Comparison of ENCODE assay signal across 1 cellular context in genomic region chr10:91162495-91163268, GRCh38.
A peak's percentile ranks its signal among the peaks of the same experiment; 100 is the strongest.
TF ChIP-seq lines count a peak whose summit lies in the region.

No MANE protein-coding gene starts in this region.

TF ChIP-seq in HEK293, 187 proteins besides CTCF, POLR2A, EP300 and RAD21 (continued from another document):
- no peak for TF ChIP-seq ZBTB11 (tag by site-specific recombination; conservative IDR thresholded peaks at IDR 0.05; ENCODE audit: low read depth)
- no peak for TF ChIP-seq ZNF223 (tag by site-specific recombination; IDR thresholded peaks at IDR 0.05)
- no peak for TF ChIP-seq ZNF157 (tag by site-specific recombination; IDR thresholded peaks at IDR 0.05)
- peak; percentile 42 for TF ChIP-seq ZBTB26 (tag by site-specific recombination; optimal IDR thresholded peaks at IDR 0.05)
- no peak for TF ChIP-seq GLIS1 (tag by site-specific recombination; IDR thresholded peaks at IDR 0.05)
- TF ChIP-seq PBX3 (CRISPR knock-in tag; IDR thresholded peaks at IDR 0.05) = 0 out of 2 replicates have a peak, but pooled peaks have one; percentile 4
- 0 out of 2 replicates have a peak, but pooled peaks have one; percentile 8 for TF ChIP-seq ZBTB6 (tag by site-specific recombination; IDR thresholded peaks at IDR 0.05)
- no peak for TF ChIP-seq ZNF548 (tag by site-specific recombination; IDR thresholded peaks at IDR 0.05)
- TF ChIP-seq ZNF521 (tag by site-specific recombination; IDR thresholded peaks at IDR 0.05) = no peak
- no peak for TF ChIP-seq ZNF514 (tag by site-specific recombination; IDR thresholded peaks at IDR 0.05)
- TF ChIP-seq ZNF16 (tag by site-specific recombination; IDR thresholded peaks at IDR 0.05; ENCODE audit: low read depth) = no peak
- TF ChIP-seq ZNF148 (tag by site-specific recombination; IDR thresholded peaks at IDR 0.05; ENCODE audit: borderline replicate concordance) = no peak
- peak; percentile 61 for TF ChIP-seq ZNF398 (tag by site-specific recombination; IDR thresholded peaks at IDR 0.05)
- peak; percentile 34; the same call in 1 of the 2 replicates for TF ChIP-seq ZNF660 (tag by site-specific recombination; IDR thresholded peaks at IDR 0.05)
- peak; percentile 17; the same call in 1 of the 2 replicates for TF ChIP-seq ZNF561 (tag by site-specific recombination; IDR thresholded peaks at IDR 0.05; ENCODE audit: borderline replicate concordance)
- TF ChIP-seq ZBTB49 (tag by site-specific recombination; IDR thresholded peaks at IDR 0.05; ENCODE audit: low read depth) = no peak
- TF ChIP-seq ELK4 (IDR thresholded peaks at IDR 0.05; ENCODE audit: borderline replicate concordance, low read depth, low read length) = no peak
- TF ChIP-seq YY2 (tag by site-specific recombination; IDR thresholded peaks at IDR 0.05) = no peak
